12 cellular contexts compared by ENCODE assay signal in the genomic region with DNA sequence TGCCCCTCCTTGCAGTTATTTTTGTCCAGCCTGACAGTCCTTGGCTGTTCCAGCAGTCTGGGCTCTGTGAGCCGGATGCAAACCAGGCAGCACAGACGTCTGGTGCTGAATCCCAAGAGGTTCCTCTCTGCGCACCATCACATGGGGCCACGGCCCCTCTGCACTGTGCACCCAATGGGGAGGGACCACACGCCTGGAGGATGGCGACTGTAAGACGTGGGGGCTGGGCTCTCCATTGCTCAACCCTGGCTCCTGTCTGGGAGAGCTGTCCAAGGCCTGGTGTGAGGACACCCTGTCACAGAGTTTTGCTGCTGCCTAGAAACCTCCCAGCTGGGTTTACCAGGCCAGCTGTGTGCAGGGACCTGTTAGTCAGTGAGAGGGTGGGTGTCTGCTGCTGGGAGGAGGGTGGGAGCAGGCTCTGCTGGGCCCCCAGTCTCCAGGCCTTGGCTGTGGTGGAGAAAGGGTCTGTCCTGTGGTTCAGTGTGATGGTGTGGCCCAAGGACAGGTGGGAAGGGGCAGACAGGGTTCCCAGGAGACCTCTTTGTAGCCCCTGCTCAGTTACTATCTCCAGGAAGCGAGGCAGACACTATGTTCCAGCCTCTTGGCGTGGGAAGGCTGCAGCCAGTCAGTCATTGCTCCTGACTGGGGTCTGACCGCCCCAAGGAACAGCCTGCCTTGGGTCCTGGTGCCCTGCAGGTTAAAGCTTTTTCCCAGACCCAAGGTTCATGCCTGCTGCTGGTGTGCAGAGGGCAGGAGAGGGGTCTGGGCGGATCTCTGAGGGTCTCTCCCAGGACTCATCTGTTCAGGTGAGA. TPM values are rescaled to one million over a fixed set of nuclear protein-coding genes. Genes with fewer than 3 reads are reported as not detected.
DNase-seq lines count a peak whose midpoint lies in the region; ATAC-seq and TF ChIP-seq lines count a peak whose summit lies in the region.
"Had no signal": no experiment of that assay in that cellular context is flagged by ENCODE, and none has a peak within 500 bp of the region (broad histone marks: within the 10 kb centered on the region; RNA-seq: fewer than 3 reads in every experiment).

No MANE protein-coding gene starts in this region.

- no peaks in the 10 kb centered on the region for H3K36me3 ChIP-seq in Panc1 (ENCODE audit: control insufficient read depth, insufficient read depth, low read length)
- peaks cover 25% of the 10 kb centered on the region for H3K36me3 ChIP-seq in thoracic aorta
- H3K36me3 ChIP-seq: suprapubic skin had no signal

- peak; percentile 43; the same call in 1 of the 2 replicates for ATAC-seq in Panc1
- ATAC-seq in thoracic aorta (ENCODE audit: insufficient number of reproducible peaks, low FRiP score, low read depth) = peak; percentile 68
- ATAC-seq in HG03175 (IDR thresholded peaks at IDR 0.05; ENCODE audit: unreplicated experiment) = no peak

- POLR2A ChIA-PET in Panc1 (lab: Charles Lee) = no interaction called here

- no peak for DNase-seq in Panc1 (ENCODE audit: low read depth, low spot score)
- peak; percentile 18 for DNase-seq in fibroblast of peridontal ligament (ENCODE audit: extremely low read depth)
- peak; percentile 83 for DNase-seq in medulla oblongata (ENCODE audit: extremely low spot score)
- DNase-seq in thoracic aorta (ENCODE audit: low spot score) = peak; percentile 89
- DNase-seq in NCI-H1417 treated with DMSO at 0.1 percent for 48 hours (lab: John Stamatoyannopoulos, UW) = no peak
- no peak for DNase-seq in NCI-H524 (lab: John Stamatoyannopoulos, UW)
- no peak for DNase-seq in NK-92 (lab: John Stamatoyannopoulos, UW; ENCODE audit: unreplicated experiment)
- DNase-seq: activated CD4-positive, alpha-beta T cell treated with anti-CD3 and anti-CD28 coated beads for 1 hour had no signal

- intact Hi-C loops in Panc1 (cut with micrococcal nuclease; ENCODE audit: unreplicated experiment) = no loop called here

- CTCF ChIA-PET in Panc1 (lab: Charles Lee) = no interaction called here

- no peak overlapping the region for H3K27ac ChIP-seq in Panc1 (ENCODE audit: low read length)
- peak overlapping the region; percentile 96 to 98 for H3K27ac ChIP-seq in thoracic aorta
- H3K27ac ChIP-seq: suprapubic skin had no signal

- H3K9me3 ChIP-seq in Panc1 (ENCODE audit: control insufficient read depth, insufficient read depth, low read depth, low read length) = no peaks in the 10 kb centered on the region
- no peaks in the 10 kb centered on the region for H3K9me3 ChIP-seq in thoracic aorta
- H3K9me3 ChIP-seq: suprapubic skin had no signal

- TF ChIP-seq CTCF in Panc1 (IDR thresholded peaks at IDR 0.05) = no peak
- no peak for TF ChIP-seq CTCF in thoracic aorta (IDR thresholded peaks at IDR 0.05)

- H3K27me3 ChIP-seq in Panc1 (ENCODE audit: control insufficient read depth, insufficient read depth, low read length) (no peaks in the 10 kb centered on the region), thoracic aorta (replicated peaks; ENCODE audit: insufficient read depth) (no peaks in the 10 kb centered on the region)

- H3K4me3 ChIP-seq in Panc1 (ENCODE audit: low read depth in 2 of 2, low read length in 2 of 2) = no peak overlapping the region
- peak overlapping the region; percentile 30 for H3K4me3 ChIP-seq in thoracic aorta
- H3K4me3 ChIP-seq: suprapubic skin had no signal

- BruUV-seq in Panc1 (replicated peaks; lab: Mats Ljungman, UMichigan) = no TSS peak

- no peaks in the 10 kb centered on the region for H3K4me1 ChIP-seq in Panc1 (ENCODE audit: control insufficient read depth, insufficient read depth, low read length)
- H3K4me1 ChIP-seq in thoracic aorta (ENCODE audit: control insufficient read depth in 1 of 2, low read depth in 2 of 2) = peaks cover 38 to 77% of the 10 kb centered on the region in 2 donors

- in situ Hi-C loops in Panc1 (cut with HindIII; ENCODE audit: low pct_unique_long_range_greater_than_20kb, low sequenced_read_pairs) = no loop called here

RNA-seq across cellular contexts. Expression of a gene that starts 13.8 kb away (rescaled TPM):
- 2.3 TPM for total RNA-seq in Panc1 (2021; ENCODE audit: unreplicated experiment)
- 2.6 TPM for polyA plus RNA-seq in Panc1 (2012; ENCODE audit: insufficient read length)
- 10 to 100 TPM; 45.6 to 91.2 TPM for total RNA-seq in thoracic aorta
- total RNA-seq: Daoy, OCI-LY7 had no signal

RNA-seq across cellular contexts. Expression of a gene that starts 46.2 kb away (rescaled TPM):
- total RNA-seq in Panc1 (2021; ENCODE audit: unreplicated experiment) (not detected), thoracic aorta (1 to 10 TPM in 1 of 2 donors, not detected in 1; 2.8 TPM)
- polyA plus RNA-seq in Panc1 (2012; ENCODE audit: insufficient read length) = not detected
- total RNA-seq: Daoy, OCI-LY7, suprapubic skin had no signal

RNA-seq across cellular contexts. Expression of a gene that starts 49.1 kb away (rescaled TPM):
- total RNA-seq in Panc1 (2021; ENCODE audit: unreplicated experiment) (334 TPM), thoracic aorta (100 to 1,000 TPM in 1 of 2 donors, 10 to 100 TPM in 1; 85.2 to 171 TPM)
- polyA plus RNA-seq in Panc1 (2012; ENCODE audit: insufficient read length) = 225 TPM

Comparison
In these comparisons a context has a peak if more than half of its experiments do, and no peak if none do; other contexts are left out.
1. DNase-seq: peak in fibroblast of peridontal ligament (single experiment), medulla oblongata (single experiment) and thoracic aorta (single experiment); none in Panc1 (single experiment), NCI-H1417 treated with DMSO at 0.1 percent for 48 hours (single experiment), NCI-H524 (0 of 2) and NK-92 (single experiment).
2. RNA of a gene that starts 13.8 kb away (total RNA-seq): 45.6 to 91.2 TPM in thoracic aorta; 2.3 TPM in Panc1 (single experiment); every median in the first group is over 10 times any median in the second.